2 cellular contexts compared by ENCODE assay signal in the genomic region with DNA sequence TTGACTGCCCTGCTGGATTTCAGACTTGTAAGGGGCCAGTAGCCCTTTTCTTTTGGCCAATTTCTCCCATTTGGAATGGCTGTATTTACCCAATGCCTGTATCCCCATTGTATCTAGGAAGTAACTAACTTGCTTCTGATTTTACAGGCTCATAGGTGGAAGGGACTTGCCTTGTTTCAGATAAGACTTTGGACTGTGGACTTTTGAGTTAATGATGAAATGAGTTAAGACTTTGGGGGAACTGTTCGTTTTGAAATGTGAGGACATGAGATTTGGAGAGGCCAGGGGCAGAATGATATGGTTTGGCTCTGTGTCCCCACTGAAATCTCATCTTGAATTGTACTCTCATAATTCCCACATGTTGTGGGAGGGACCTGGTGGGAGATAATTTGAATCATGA. TPM values are rescaled to one million over a fixed set of nuclear protein-coding genes. Genes with fewer than 3 reads are reported as not detected.
"Had no signal": no experiment of that assay in that cellular context is flagged by ENCODE, and none has a peak within 500 bp of the region (broad histone marks: within the 10 kb centered on the region; RNA-seq: fewer than 3 reads in every experiment).

No MANE protein-coding gene starts in this region.

RNA-seq across cellular contexts. Expression of a gene that starts 17.6 kb away (rescaled TPM):
- total RNA-seq: smooth muscle cell had no signal
- polyA plus RNA-seq: neural cell, smooth muscle cell had no signal
